In the genomic region with DNA sequence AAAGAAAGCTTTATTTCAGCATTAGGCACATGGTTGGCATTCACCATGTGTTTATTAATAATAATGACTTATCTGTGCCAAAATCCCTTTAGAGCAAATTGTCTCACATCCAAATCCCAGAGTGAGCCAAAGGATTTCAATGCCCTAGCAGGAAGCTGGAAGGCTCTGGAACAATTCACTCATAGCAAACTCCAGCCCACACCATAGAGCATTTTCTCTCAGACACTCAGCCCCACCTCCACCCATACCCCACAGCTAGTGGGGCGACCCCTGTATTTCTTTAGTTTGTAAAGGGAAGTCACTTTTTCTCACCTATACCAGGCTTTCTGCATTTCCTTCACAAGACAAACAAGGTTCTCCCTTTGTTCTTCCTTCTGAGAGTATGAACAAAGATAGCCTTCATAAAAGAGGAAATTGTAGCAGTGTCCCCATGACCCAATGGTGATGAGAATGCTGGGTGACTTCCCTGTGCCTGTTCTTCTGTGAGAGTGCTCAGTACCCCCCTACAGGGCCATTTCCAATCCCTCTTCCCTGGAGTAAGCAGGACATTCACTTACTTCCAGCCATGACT, we compare ENCODE assay signal across 1 cellular context.
TF ChIP-seq lines count a peak whose summit lies in the region.

No MANE protein-coding gene starts in this region.

TF ChIP-seq in IMR-90, 13 proteins besides CTCF, POLR2A, EP300 and RAD21 (continued from another document):
- TF ChIP-seq MAFK (IDR thresholded peaks at IDR 0.05; ENCODE audit: low read depth, low read length) = no peak
- TF ChIP-seq SMC3 (IDR thresholded peaks at IDR 0.05; ENCODE audit: low read depth, low read length) = no peak
